Comparison of ENCODE assay signal across 11 cellular contexts in genomic region chr6:4809999-4810918, GRCh38. TPM values are rescaled to one million over a fixed set of nuclear protein-coding genes. Genes with fewer than 3 reads are reported as not detected.
A peak's percentile ranks its signal among the peaks of the same experiment; 100 is the strongest.
DNase-seq lines count a peak whose midpoint lies in the region; ATAC-seq and TF ChIP-seq lines count a peak whose summit lies in the region.
"Had no signal": no experiment of that assay in that cellular context is flagged by ENCODE, and none has a peak within 500 bp of the region (broad histone marks: within the 10 kb centered on the region; RNA-seq: fewer than 3 reads in every experiment).

No MANE protein-coding gene starts in this region.

- DNase-seq in H4 (ENCODE audit: low spot score) (peak; percentile 34), PC-9 (peak in 1 of 2 experiments; percentile 61), retinal pigment epithelial cell (ENCODE audit: low read depth) (peak; percentile 11), DMS114 treated with DMSO at 0.1 percent for 48 hours (lab: John Stamatoyannopoulos, UW; ENCODE audit: unreplicated experiment) (no peak), cerebellum (ENCODE audit: low spot score) (no peak)
- DNase-seq: activated naive CD4-positive, alpha-beta T cell treated with anti-CD3 and anti-CD28 coated beads, Interleukin-2, amount 50 U/mL, for 16 hours; left ventricle myocardium inferior; NCI-H1436 had no signal

- intact Hi-C loops in PC-9 (cut with micrococcal nuclease; ENCODE audit: unreplicated experiment): no loop called here

- H3K79me2 ChIP-seq in PC-9 (ENCODE audit: low read depth): peaks cover 69% of the 10 kb centered on the region

- peak overlapping the region; percentile 49 for H3K27ac ChIP-seq in PC-9
- H3K27ac ChIP-seq: left ventricle myocardium inferior, vagina had no signal

- H3K4me1 ChIP-seq in PC-9 (replicated peaks; ENCODE audit: insufficient read depth): no peaks in the 10 kb centered on the region

- H3K9me3 ChIP-seq in PC-9 (ENCODE audit: insufficient read depth, low read depth): no peaks in the 10 kb centered on the region
- H3K9me3 ChIP-seq: left ventricle myocardium inferior, vagina had no signal

- no peaks in the 10 kb centered on the region for H3K36me3 ChIP-seq in PC-9 (ENCODE audit: low read depth)
- H3K36me3 ChIP-seq: left ventricle myocardium inferior, vagina had no signal

- H3K4me3 ChIP-seq in PC-9 (no peak overlapping the region), retinal pigment epithelial cell (ENCODE audit: low read length) (no peak overlapping the region)
- H3K4me3 ChIP-seq: left ventricle myocardium inferior, vagina had no signal

- H2AFZ ChIP-seq in PC-9: no peak overlapping the region

- peak overlapping the region; percentile 34; the same call in 1 of the 2 replicates for H3K4me2 ChIP-seq in PC-9

- ATAC-seq in esophagus mucosa (peak; percentile 71), HG02870 (IDR thresholded peaks at IDR 0.05; ENCODE audit: unreplicated experiment) (no peak)

- no peaks in the 10 kb centered on the region for H4K20me1 ChIP-seq in PC-9 (ENCODE audit: insufficient read depth)

- TF ChIP-seq CTCF in PC-9 (conservative IDR thresholded peaks at IDR 0.05) (no peak), retinal pigment epithelial cell (conservative IDR thresholded peaks at IDR 0.05; ENCODE audit: low read depth, low read length) (no peak)

- CTCF ChIA-PET in PC-9 (lab: Charles Lee): no interaction called here

- POLR2A ChIA-PET in PC-9 (lab: Charles Lee; ENCODE audit: unreplicated experiment): no interaction called here

- H3K27me3 ChIP-seq in PC-9 (ENCODE audit: insufficient read depth, low read depth): no peaks in the 10 kb centered on the region
- H3K27me3 ChIP-seq: vagina had no signal

- H3F3A ChIP-seq in PC-9 (ENCODE audit: insufficient read depth, low read depth): no peaks in the 10 kb centered on the region

- BruUV-seq in PC-9 (replicated peaks; lab: Mats Ljungman, UMichigan): no TSS peak

- H3K9me2 ChIP-seq in PC-9 (ENCODE audit: insufficient read depth): no peaks in the 10 kb centered on the region

RNA-seq across cellular contexts. Expression of gene CDYL, which starts 34.1 kb away (rescaled TPM):
- 16.0 and 25.0 TPM in 2 replicates for total RNA-seq in H4 (2014; rRNA removed; shearing (Covaris generic))
- total RNA-seq in PC-9 (2021) (52.7 and 60.8 TPM in 2 replicates), esophagus mucosa (31.0 TPM), cerebellum (31.8 TPM)

Comparison
In these comparisons a context has a peak if more than half of its experiments do, and no peak if none do; other contexts are left out.
1. DNase-seq: peak in H4 (single experiment) and retinal pigment epithelial cell (single experiment); none in DMS114 treated with DMSO at 0.1 percent for 48 hours (single experiment) and cerebellum (single experiment).